Comparison of ENCODE assay signal across 9 cellular contexts in the genomic region with DNA sequence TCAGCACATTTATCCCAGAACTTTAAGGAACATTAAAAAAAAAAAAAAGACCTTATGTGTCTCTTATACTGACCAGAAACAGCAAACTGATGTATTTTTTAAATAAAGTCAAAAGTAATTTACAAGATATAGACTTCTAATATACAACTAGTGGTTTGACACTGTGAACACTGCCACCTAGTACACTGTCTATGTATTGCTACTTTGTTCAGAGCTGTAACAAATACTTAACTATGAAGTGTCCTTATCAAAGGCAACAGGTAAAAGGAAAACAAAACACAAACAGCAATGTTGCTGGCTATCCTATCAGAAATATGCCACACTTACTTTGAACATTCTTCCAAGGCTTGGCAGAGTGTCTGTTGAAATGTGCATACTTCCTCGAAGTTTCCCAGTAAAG.
DNase-seq lines count a peak whose midpoint lies in the region; ATAC-seq and TF ChIP-seq lines count a peak whose summit lies in the region.
"Had no signal": no experiment of that assay in that cellular context is flagged by ENCODE, and none has a peak within 500 bp of the region (broad histone marks: within the 10 kb centered on the region; RNA-seq: fewer than 3 reads in every experiment).

No MANE protein-coding gene starts in this region.

- peak overlapping the region; percentile 48 for H3K27ac Mint-ChIP-seq in activated T-helper 1 cell treated with anti-CD3 and anti-CD28 coated beads, Interleukin-12 subunit alpha, Interleukin-12 subunit beta, Interleukin-2, Interleukin-4 antibody, amounts not matched to agents 30 ng/mL and 10 ng/mL and 1 ng/mL, durations not matched to agents 14 hours and 24 hours and 36 hours

- intact Hi-C loops in activated T-helper 1 cell treated with anti-CD3 and anti-CD28 coated beads, Interleukin-12 subunit alpha, Interleukin-12 subunit beta, Interleukin-2, Interleukin-4 antibody, amounts not matched to agents 30 ng/mL and 10 ng/mL and 1 ng/mL, durations not matched to agents 14 hours and 24 hours and 36 hours (cut with micrococcal nuclease) = no loop called here

- H3K36me3 Mint-ChIP-seq in activated T-helper 1 cell treated with anti-CD3 and anti-CD28 coated beads, Interleukin-12 subunit alpha, Interleukin-12 subunit beta, Interleukin-2, Interleukin-4 antibody, amounts not matched to agents 30 ng/mL and 10 ng/mL and 1 ng/mL, durations not matched to agents 14 hours and 24 hours and 36 hours (ENCODE audit: low read depth) = peaks cover 19% of the 10 kb centered on the region

- no peak overlapping the region for H3K27ac ChIP-seq in neural cell (ENCODE audit: low read length)
- H3K27ac ChIP-seq: BLaER1 treated with 17β-estradiol and CSF1 and Interleukin-3, amounts not matched to agents 10 nM and 100 nM had no signal

- no peak overlapping the region for H2AFZ ChIP-seq in neural cell (ENCODE audit: low read depth, low read length)

- no peaks in the 10 kb centered on the region for H3K27me3 ChIP-seq in neural cell (ENCODE audit: insufficient read depth, low read depth, low read length)

- H3K4me1 Mint-ChIP-seq in activated T-helper 1 cell treated with anti-CD3 and anti-CD28 coated beads, Interleukin-12 subunit alpha, Interleukin-12 subunit beta, Interleukin-2, Interleukin-4 antibody, amounts not matched to agents 30 ng/mL and 10 ng/mL and 1 ng/mL, durations not matched to agents 14 hours and 24 hours and 36 hours (ENCODE audit: low read depth) = peaks cover 36% of the 10 kb centered on the region

- no peak for TF ChIP-seq EP300 in neural cell (conservative IDR thresholded peaks at IDR 0.05; ENCODE audit: poor library complexity, severe bottlenecking)

- no peaks in the 10 kb centered on the region for H3K79me2 ChIP-seq in neural cell (replicated peaks; ENCODE audit: insufficient read depth, low read length)

- H3K9me3 Mint-ChIP-seq in activated T-helper 1 cell treated with anti-CD3 and anti-CD28 coated beads, Interleukin-12 subunit alpha, Interleukin-12 subunit beta, Interleukin-2, Interleukin-4 antibody, amounts not matched to agents 30 ng/mL and 10 ng/mL and 1 ng/mL, durations not matched to agents 14 hours and 24 hours and 36 hours = no peaks in the 10 kb centered on the region

- H3K4me3 Mint-ChIP-seq in activated T-helper 1 cell treated with anti-CD3 and anti-CD28 coated beads, Interleukin-12 subunit alpha, Interleukin-12 subunit beta, Interleukin-2, Interleukin-4 antibody, amounts not matched to agents 30 ng/mL and 10 ng/mL and 1 ng/mL, durations not matched to agents 14 hours and 24 hours and 36 hours = no peak overlapping the region

- no peak overlapping the region for H3K9ac ChIP-seq in neural cell (ENCODE audit: low read length)
- H3K9ac ChIP-seq: BLaER1 treated with 17β-estradiol and CSF1 and Interleukin-3, amounts not matched to agents 10 nM and 100 nM had no signal

- no peaks in the 10 kb centered on the region for H3K9me3 ChIP-seq in neural cell (ENCODE audit: low read length)
- H3K9me3 ChIP-seq: BLaER1 treated with 17β-estradiol and CSF1 and Interleukin-3, amounts not matched to agents 10 nM and 100 nM had no signal

- no peaks in the 10 kb centered on the region for H4K20me1 ChIP-seq in neural cell (ENCODE audit: insufficient read depth)
- H4K20me1 ChIP-seq: BLaER1 treated with 17β-estradiol and CSF1 and Interleukin-3, amounts not matched to agents 10 nM and 100 nM had no signal

- ATAC-seq in HG02885 (IDR thresholded peaks at IDR 0.05; ENCODE audit: poor library complexity, unreplicated experiment) = peak; percentile 56

- no peaks in the 10 kb centered on the region for H3F3A ChIP-seq in neural cell (ENCODE audit: insufficient read depth, low read length, poor library complexity, severe bottlenecking)

- H3K4me2 ChIP-seq in neural cell (ENCODE audit: low read length) = no peak overlapping the region
- H3K4me2 ChIP-seq: BLaER1 treated with 17β-estradiol and CSF1 and Interleukin-3, amounts not matched to agents 10 nM and 100 nM had no signal

- H3K27me3 Mint-ChIP-seq in activated T-helper 1 cell treated with anti-CD3 and anti-CD28 coated beads, Interleukin-12 subunit alpha, Interleukin-12 subunit beta, Interleukin-2, Interleukin-4 antibody, amounts not matched to agents 30 ng/mL and 10 ng/mL and 1 ng/mL, durations not matched to agents 14 hours and 24 hours and 36 hours (ENCODE audit: insufficient read depth) = no peaks in the 10 kb centered on the region

- no peaks in the 10 kb centered on the region for H3K36me3 ChIP-seq in neural cell (ENCODE audit: insufficient read depth, low read length)

- no peak overlapping the region for H3K4me3 ChIP-seq in neural cell (ENCODE audit: low read length)
- H3K4me3 ChIP-seq: BLaER1 treated with 17β-estradiol and CSF1 and Interleukin-3, amounts not matched to agents 10 nM and 100 nM had no signal

- no peaks in the 10 kb centered on the region for H3K9me2 ChIP-seq in neural cell (ENCODE audit: insufficient read depth, low read length)

- DNase-seq in NCI-H2196 (lab: John Stamatoyannopoulos, UW; ENCODE audit: unreplicated experiment) = peak; percentile 3
- DNase-seq in NCI-H2196 treated with DMSO at 0.1 percent for 48 hours (lab: John Stamatoyannopoulos, UW; ENCODE audit: unreplicated experiment) = no peak
- DNase-seq in activated T-helper 1 cell treated with anti-CD3 and anti-CD28 coated beads, Interleukin-12 subunit alpha, Interleukin-12 subunit beta, Interleukin-2, Interleukin-4 antibody, amounts not matched to agents 30 ng/mL and 10 ng/mL and 1 ng/mL, durations not matched to agents 14 hours and 24 hours and 36 hours (ENCODE audit: low spot score) = no peak
- DNase-seq in NCI-H146 treated with DMSO at 0.1 percent for 48 hours (lab: John Stamatoyannopoulos, UW; ENCODE audit: unreplicated experiment) = no peak
- DNase-seq in GDM1 (lab: John Stamatoyannopoulos, UW) = no peak
- no peak for DNase-seq in NCI-H510A treated with DMSO at 0.1 percent for 48 hours (lab: John Stamatoyannopoulos, UW)

- no peak for TF ChIP-seq RAD21 in neural cell (conservative IDR thresholded peaks at IDR 0.05)

- peak; percentile 58 for TF ChIP-seq CTCF in neural cell (IDR thresholded peaks at IDR 0.05; ENCODE audit: poor library complexity, severe bottlenecking)

TF ChIP-seq in neural cell, 6 proteins besides CTCF, POLR2A, EP300 and RAD21:
- TF ChIP-seq EZH2 (IDR thresholded peaks at IDR 0.05; ENCODE audit: borderline replicate concordance, insufficient read depth, low read length, poor library complexity, severe bottlenecking) (no peak), MXI1 (conservative IDR thresholded peaks at IDR 0.05; ENCODE audit: poor library complexity, severe bottlenecking) (no peak), SMC3 (conservative IDR thresholded peaks at IDR 0.05; ENCODE audit: poor library complexity) (no peak), POLR2AphosphoS5 (IDR thresholded peaks at IDR 0.05) (no peak), TAF1 (IDR thresholded peaks at IDR 0.05; ENCODE audit: low read depth) (no peak), REST (IDR thresholded peaks at IDR 0.05; ENCODE audit: borderline replicate concordance) (no peak)
